8 cellular contexts compared by ENCODE assay signal in the genomic region with DNA sequence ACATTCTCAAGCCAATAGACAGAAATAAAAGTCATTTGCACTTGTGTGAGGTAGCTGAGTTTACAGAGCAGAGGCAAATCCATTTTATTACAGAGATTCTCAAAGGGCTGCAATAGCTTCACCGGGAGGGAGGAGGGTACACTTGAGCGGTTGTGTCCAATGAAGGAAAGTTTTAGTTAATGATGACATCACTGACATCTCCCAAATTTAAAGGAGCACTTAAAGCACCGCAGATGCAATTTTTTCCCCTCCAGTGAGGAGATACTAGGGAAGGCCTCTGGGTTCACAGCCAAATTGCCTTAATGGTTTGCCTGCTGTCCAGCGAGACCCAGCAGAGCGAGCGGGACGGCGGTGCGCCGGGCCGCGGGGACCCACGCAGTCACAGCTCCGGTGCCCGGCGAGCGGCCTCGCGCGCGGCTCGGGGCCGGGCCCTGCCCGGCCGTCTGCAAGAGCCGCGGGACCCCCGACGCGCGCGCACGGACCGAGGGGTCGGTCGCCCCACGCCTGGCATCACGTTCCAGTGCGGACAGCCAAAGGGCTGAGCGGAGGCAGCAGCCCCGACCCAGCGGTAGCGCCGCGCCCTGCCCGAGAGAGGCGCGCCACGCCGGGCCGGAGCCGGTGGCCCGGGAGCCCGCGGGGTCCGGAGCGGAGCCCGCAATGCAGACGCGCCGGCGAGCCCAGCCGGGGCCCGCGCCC. TPM values are rescaled to one million over a fixed set of nuclear protein-coding genes. Genes with fewer than 3 reads are reported as not detected.
DNase-seq lines count a peak whose midpoint lies in the region; ATAC-seq and TF ChIP-seq lines count a peak whose summit lies in the region.

No MANE protein-coding gene starts in this region.

- no peak for ATAC-seq in heart right ventricle
- ATAC-seq in HG03432 (IDR thresholded peaks at IDR 0.05; ENCODE audit: unreplicated experiment): no peak

- H2AFZ ChIP-seq in trophoblast cell (ENCODE audit: insufficient read depth, low read length, poor library complexity): no peak overlapping the region

- no peak overlapping the region for H3K9ac ChIP-seq in trophoblast cell (ENCODE audit: low read length)

- H3K36me3 ChIP-seq in heart right ventricle: no peaks in the 10 kb centered on the region
- no peaks in the 10 kb centered on the region for H3K36me3 ChIP-seq in trophoblast cell (ENCODE audit: control insufficient read depth in 1 of 2, insufficient read depth in 2 of 2, low read length in 2 of 2)

- H3K9me3 ChIP-seq in heart right ventricle (no peaks in the 10 kb centered on the region), trophoblast cell (ENCODE audit: insufficient read depth, low read depth, low read length) (no peaks in the 10 kb centered on the region)

- H3K27me3 ChIP-seq in heart right ventricle (peaks cover 0 to 13% (median 0%) of the 10 kb centered on the region in 7 donors), trophoblast cell (ENCODE audit: insufficient read depth, low read length) (peaks cover 3% of the 10 kb centered on the region)

- no peak overlapping the region for H3K23ac ChIP-seq in trophoblast cell (ENCODE audit: low read length)

- H3K79me1 ChIP-seq in trophoblast cell (ENCODE audit: low read length): no peaks in the 10 kb centered on the region

- H2BK120ac ChIP-seq in trophoblast cell (ENCODE audit: insufficient read depth, low read length, poor library complexity): no peak overlapping the region

- intact Hi-C loops in heart right ventricle (cut with DNase I) (loop anchor here in 7 of 10 donors (5.0 to 10.0 kb wide), 6 partner anchors 103 to 377 kb away; no protein-coding TSS in a partner anchor), cardiac septum (cut with DNase I) (no loop called here)

- in situ Hi-C loops in SK-MEL-5 (cut with HindIII; ENCODE audit: low pct_unique_long_range_greater_than_20kb, low sequenced_read_pairs): no loop called here

- no peaks in the 10 kb centered on the region for H3K79me2 ChIP-seq in trophoblast cell (ENCODE audit: control insufficient read depth, insufficient read depth, low read length, poor library complexity)

- no peak overlapping the region for H3K27ac ChIP-seq in heart right ventricle
- no peak overlapping the region for H3K27ac ChIP-seq in trophoblast cell (ENCODE audit: low read depth, low read length)

- no peak for TF ChIP-seq CTCF in heart right ventricle (IDR thresholded peaks at IDR 0.05)
- no peak for TF ChIP-seq CTCF in foreskin fibroblast (IDR thresholded peaks at IDR 0.05; ENCODE audit: low read depth, low read length)

- H2BK12ac ChIP-seq in trophoblast cell (ENCODE audit: low read length): no peak overlapping the region

- H3K4me3 ChIP-seq in heart right ventricle: peak overlapping the region in 9 of 10 donors; percentile 51 to 69 (median 66)
- H3K4me3 ChIP-seq in foreskin fibroblast (ENCODE audit: low read depth in 1 of 2, low read length in 2 of 2): peak overlapping the region; percentile 16 to 47
- H3K4me3 ChIP-seq in trophoblast cell (ENCODE audit: low read depth, low read length): peak overlapping the region; percentile 82

- H3K14ac ChIP-seq in trophoblast cell (ENCODE audit: low read length): no peak overlapping the region

- H2AK5ac ChIP-seq in trophoblast cell (ENCODE audit: low read length): no peak overlapping the region

- no peak overlapping the region for H4K91ac ChIP-seq in trophoblast cell (ENCODE audit: low read depth, low read length)

- H2BK5ac ChIP-seq in trophoblast cell (ENCODE audit: low read depth, low read length, poor library complexity): no peak overlapping the region

- H4K8ac ChIP-seq in trophoblast cell (ENCODE audit: low read depth, low read length): no peak overlapping the region

- H3K4ac ChIP-seq in trophoblast cell (ENCODE audit: low read depth, low read length): no peak overlapping the region

- peak overlapping the region; percentile 98 for H3K4me2 ChIP-seq in trophoblast cell (ENCODE audit: low read length)

- H3K4me1 ChIP-seq in heart right ventricle (peaks cover 0 to 28% (median 5%) of the 10 kb centered on the region in 9 donors), trophoblast cell (ENCODE audit: control insufficient read depth in 1 of 2, insufficient read depth in 2 of 2, low read length in 2 of 2) (peaks cover 0 to 2% of the 10 kb centered on the region in 2 experiments)

- DNase-seq in heart right ventricle (peak in 1 of 2 donors; percentile 28), cardiac septum (ENCODE audit: low spot score) (no peak), SK-MEL-5 (ENCODE audit: low read depth, low spot score) (peak; percentile 10), foreskin fibroblast (peak in 1 of 2 donors; percentile 11), trophoblast cell (no peak), NCI-H1436 (lab: John Stamatoyannopoulos, UW) (no peak)
- no peak for DNase-seq in stimulated activated CD4-positive, alpha-beta T cell treated with anti-CD3 and anti-CD28 coated beads, Interleukin-12 subunit alpha, Interleukin-12 subunit beta, amount 100 ng/mL, for 4 hours

- WGBS in heart right ventricle, 2 donors: 2% methylated on average over 59 to 65 of the region's 65 CpGs
- no CpG with 5 or more reads among the region's 65 CpGs for WGBS in trophoblast cell (ENCODE audit: extremely low coverage, insufficient coverage, insufficient read length)

- H4K12ac ChIP-seq in trophoblast cell (ENCODE audit: low read depth, low read length): no peak overlapping the region

- H3K18ac ChIP-seq in trophoblast cell (ENCODE audit: low read length): no peak overlapping the region

RNA-seq across cellular contexts. Expression of a gene that starts 0.7 kb away (rescaled TPM):
- total RNA-seq in heart right ventricle: 1 to 10 TPM in 5 of 10 donors, under 1 TPM in 5; 0.33 to 1.8 (median 1.1) TPM
- 1 to 10 TPM in 1 of 2 donors, under 1 TPM in 1; 0.33 to 1.2 TPM for polyA plus RNA-seq in heart right ventricle
- total RNA-seq in cardiac septum: 1.3 TPM
- total RNA-seq in SK-MEL-5 (2014; rRNA removed; shearing (Covaris generic)): 1.5 TPM in 2 replicates
- 0.88 and 2.0 TPM in 2 replicates for polyA plus RNA-seq in SK-MEL-5 (2015; cell fraction: cytosol; rRNA removed)
- 0.26 and 1.4 TPM in 2 replicates for polyA plus RNA-seq in SK-MEL-5 (2015; cell fraction: nucleus; rRNA removed)
- 0.03 and 0.07 TPM in 2 replicates for polyA plus RNA-seq in trophoblast cell (2013)

Comparison
In these comparisons a context has a peak if more than half of its experiments do, and no peak if none do; other contexts are left out.
1. H3K4me3 ChIP-seq: peak in every context shown above with its lines; median percentile 82 in trophoblast cell; 66 in heart right ventricle; 32 in foreskin fibroblast.